In the genomic region with DNA sequence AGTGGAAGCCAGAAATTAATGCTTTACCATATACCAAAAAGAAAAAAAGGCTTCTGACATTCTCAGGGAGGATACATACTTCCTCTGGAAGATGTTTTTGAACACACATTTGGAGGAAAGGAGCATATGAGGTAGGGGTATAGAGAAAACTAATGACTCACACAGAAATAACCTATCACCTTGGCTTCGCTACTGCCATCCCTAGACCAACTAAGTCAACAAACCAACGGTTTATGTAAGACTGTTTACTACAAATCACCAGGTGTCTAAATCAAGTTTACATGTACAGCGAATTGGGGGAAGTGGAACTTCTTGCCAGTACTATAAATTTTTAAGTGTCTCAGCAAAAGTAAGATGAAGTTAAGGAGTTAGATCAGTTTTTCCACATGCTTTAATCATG, we compare ENCODE assay signal across 21 cellular contexts.
DNase-seq lines count a peak whose midpoint lies in the region; ATAC-seq and TF ChIP-seq lines count a peak whose summit lies in the region.
"Had no signal": no experiment of that assay in that cellular context is flagged by ENCODE, and none has a peak within 500 bp of the region (broad histone marks: within the 10 kb centered on the region; RNA-seq: fewer than 3 reads in every experiment).

No MANE protein-coding gene starts in this region.

- H3K36me3 ChIP-seq in GM23338 (ENCODE audit: insufficient read depth) (peaks cover 49% of the 10 kb centered on the region), gastrocnemius medialis (peaks cover 9 to 90% of the 10 kb centered on the region in 2 donors)

- no peaks in the 10 kb centered on the region for H3K27me3 ChIP-seq in GM23338 (ENCODE audit: insufficient read depth)
- no peaks in the 10 kb centered on the region for H3K27me3 ChIP-seq in gastrocnemius medialis
- H3K27me3 ChIP-seq: BLaER1 treated with 17β-estradiol and CSF1 and Interleukin-3, amounts not matched to agents 10 nM and 100 nM had no signal

- H3K27ac ChIP-seq in GM23338 (ENCODE audit: low read depth) (no peak overlapping the region), gastrocnemius medialis (peak overlapping the region in 3 of 4 donors; percentile 1 to 45 (median 39))
- H3K27ac ChIP-seq: BLaER1 treated with 17β-estradiol and CSF1 and Interleukin-3, amounts not matched to agents 10 nM and 100 nM; HL-60 had no signal

- no peaks in the 10 kb centered on the region for H3K9me2 ChIP-seq in GM23338 (ENCODE audit: insufficient read depth)

- POLR2A ChIA-PET in activated CD4-positive, alpha-beta T cell treated with anti-CD3 and anti-CD28 coated beads, Interleukin-2, amount 10 ng/mL, durations not matched to agents 7 days and 5 days (lab: Charles Lee), result no interaction called here

- no peaks in the 10 kb centered on the region for H3K9me3 ChIP-seq in gastrocnemius medialis
- H3K9me3 ChIP-seq: BLaER1 treated with 17β-estradiol and CSF1 and Interleukin-3, amounts not matched to agents 10 nM and 100 nM had no signal

- ATAC-seq in GM23338 (no peak), gastrocnemius medialis (no peak), GM19452 (IDR thresholded peaks at IDR 0.05; ENCODE audit: unreplicated experiment) (no peak)
- ATAC-seq: GM12878 had no signal

- no peak overlapping the region for H3K4me3 Mint-ChIP-seq in activated CD4-positive, alpha-beta T cell treated with anti-CD3 and anti-CD28 coated beads, Interleukin-2, amount 10 ng/mL, durations not matched to agents 24 days and 14 days
- no peak overlapping the region for H3K4me3 Mint-ChIP-seq in activated CD4-positive, alpha-beta T cell treated with anti-CD3 and anti-CD28 coated beads, Interleukin-2, amount 10 ng/mL, durations not matched to agents 7 days and 5 days
- H3K4me3 Mint-ChIP-seq in GM23338 (no peak overlapping the region), chondrocyte (ENCODE audit: unreplicated experiment) (no peak overlapping the region)

- H3K79me2 ChIP-seq in GM23338 (replicated peaks; ENCODE audit: insufficient read depth), result no peaks in the 10 kb centered on the region

- intact Hi-C loops in activated CD4-positive, alpha-beta T cell treated with anti-CD3 and anti-CD28 coated beads, Interleukin-2, amount 10 ng/mL, durations not matched to agents 24 days and 14 days (cut with micrococcal nuclease), result loop anchor here (10.0 kb wide), 1 partner anchor 149 kb away; a partner anchor contains a TSS
- intact Hi-C loops in gastrocnemius medialis (cut with DNase I; ENCODE audit: low total_unique reads), result no loop called here

- in situ Hi-C loops in gastrocnemius medialis (cut with MboI; ENCODE audit: low sequenced_read_pairs in 4 of 4), result no loop called here

- H3K36me3 Mint-ChIP-seq in activated CD4-positive, alpha-beta T cell treated with anti-CD3 and anti-CD28 coated beads, Interleukin-2, amount 10 ng/mL, durations not matched to agents 24 days and 14 days (ENCODE audit: low read depth), result peaks cover 51% of the 10 kb centered on the region
- H3K36me3 Mint-ChIP-seq in activated CD4-positive, alpha-beta T cell treated with anti-CD3 and anti-CD28 coated beads, Interleukin-2, amount 10 ng/mL, durations not matched to agents 7 days and 5 days (ENCODE audit: low read depth), result peaks cover 49% of the 10 kb centered on the region
- H3K36me3 Mint-ChIP-seq in GM23338 (ENCODE audit: low read depth), result peaks cover 55% of the 10 kb centered on the region
- H3K36me3 Mint-ChIP-seq in chondrocyte (ENCODE audit: low read depth), result peaks cover 32% of the 10 kb centered on the region

- H3K4me3 ChIP-seq in GM23338 (no peak overlapping the region), choroid plexus epithelial cell (ENCODE audit: low read depth, low read length) (no peak overlapping the region), gastrocnemius medialis (no peak overlapping the region)
- H3K4me3 ChIP-seq: BLaER1 treated with 17β-estradiol and CSF1 and Interleukin-3, amounts not matched to agents 10 nM and 100 nM; GM12878 had no signal

- no peaks in the 10 kb centered on the region for H3K27me3 Mint-ChIP-seq in activated CD4-positive, alpha-beta T cell treated with anti-CD3 and anti-CD28 coated beads, Interleukin-2, amount 10 ng/mL, durations not matched to agents 24 days and 14 days
- no peaks in the 10 kb centered on the region for H3K27me3 Mint-ChIP-seq in activated CD4-positive, alpha-beta T cell treated with anti-CD3 and anti-CD28 coated beads, Interleukin-2, amount 10 ng/mL, durations not matched to agents 7 days and 5 days
- H3K27me3 Mint-ChIP-seq in GM23338 (ENCODE audit: insufficient read depth, low read depth, poor library complexity) (no peaks in the 10 kb centered on the region), chondrocyte (ENCODE audit: low read depth) (no peaks in the 10 kb centered on the region)

- TF ChIP-seq CTCF in GM23338 (conservative IDR thresholded peaks at IDR 0.05; ENCODE audit: low read depth in 2 of 2) (no peak), choroid plexus epithelial cell (conservative IDR thresholded peaks at IDR 0.05; ENCODE audit: low read depth, low read length) (no peak), gastrocnemius medialis (IDR thresholded peaks at IDR 0.05 in 4 of 5, conservative IDR thresholded peaks at IDR 0.05 in 1 of 5) (no peak), chondrocyte (IDR thresholded peaks at IDR 0.05) (no peak)

- TF ChIP-seq POLR2A in gastrocnemius medialis (IDR thresholded peaks at IDR 0.05), result no peak

- CTCF ChIA-PET in activated CD4-positive, alpha-beta T cell treated with anti-CD3 and anti-CD28 coated beads, Interleukin-2, amount 10 ng/mL, durations not matched to agents 7 days and 5 days (lab: Charles Lee), result no interaction called here

- no peak for DNase-seq in activated CD4-positive, alpha-beta T cell treated with anti-CD3 and anti-CD28 coated beads, Interleukin-2, amount 10 ng/mL, durations not matched to agents 24 days and 14 days
- no peak for DNase-seq in activated CD4-positive, alpha-beta T cell treated with anti-CD3 and anti-CD28 coated beads, Interleukin-2, amount 10 ng/mL, durations not matched to agents 7 days and 5 days
- no peak for DNase-seq in GM23338 (ENCODE audit: low spot score)
- DNase-seq in choroid plexus epithelial cell (ENCODE audit: low read depth), result peak; percentile 32
- no peak for DNase-seq in gastrocnemius medialis
- no peak for DNase-seq in chondrocyte (ENCODE audit: low spot score)
- no peak for DNase-seq in ureter (ENCODE audit: low spot score)
- DNase-seq: 8988T; GDM1; HCEC 1CT; MV-4-11; NCI-H1417 treated with DMSO at 0.1 percent for 48 hours; NCI-H1930; NCI-H446 treated with DMSO at 0.1 percent for 48 hours; NK-92 treated with Interleukin-12 subunit alpha and Interleukin-12 subunit beta, amount 100 ng/mL, for 24 hours; OCI-M1; RPMI8226 had no signal

- H3K27ac Mint-ChIP-seq in activated CD4-positive, alpha-beta T cell treated with anti-CD3 and anti-CD28 coated beads, Interleukin-2, amount 10 ng/mL, durations not matched to agents 24 days and 14 days, result peak overlapping the region; percentile 29
- no peak overlapping the region for H3K27ac Mint-ChIP-seq in activated CD4-positive, alpha-beta T cell treated with anti-CD3 and anti-CD28 coated beads, Interleukin-2, amount 10 ng/mL, durations not matched to agents 7 days and 5 days
- H3K27ac Mint-ChIP-seq in GM23338 (0 out of 2 replicates have a peak overlapping the region, but pooled peaks have one; percentile 33), chondrocyte (ENCODE audit: unreplicated experiment) (no peak overlapping the region)

- no peak overlapping the region for H2AFZ ChIP-seq in GM23338

- 0 out of 2 replicates have a peak, but pooled peaks cover 6% of the 10 kb centered on the region for H3F3A ChIP-seq in GM23338 (replicated peaks; ENCODE audit: low read depth)

- no peaks in the 10 kb centered on the region for H3K9me3 Mint-ChIP-seq in activated CD4-positive, alpha-beta T cell treated with anti-CD3 and anti-CD28 coated beads, Interleukin-2, amount 10 ng/mL, durations not matched to agents 24 days and 14 days
- H3K9me3 Mint-ChIP-seq in activated CD4-positive, alpha-beta T cell treated with anti-CD3 and anti-CD28 coated beads, Interleukin-2, amount 10 ng/mL, durations not matched to agents 7 days and 5 days, result no peaks in the 10 kb centered on the region
- H3K9me3 Mint-ChIP-seq in GM23338, result no peaks in the 10 kb centered on the region
- no peaks in the 10 kb centered on the region for H3K9me3 Mint-ChIP-seq in chondrocyte (ENCODE audit: low read depth)

- H4K20me1 ChIP-seq in GM23338 (replicated peaks; ENCODE audit: insufficient read depth), result 0 out of 2 replicates have a peak, but pooled peaks cover 2% of the 10 kb centered on the region

- H3K4me1 Mint-ChIP-seq in activated CD4-positive, alpha-beta T cell treated with anti-CD3 and anti-CD28 coated beads, Interleukin-2, amount 10 ng/mL, durations not matched to agents 24 days and 14 days, result peaks cover 2% of the 10 kb centered on the region
- H3K4me1 Mint-ChIP-seq in activated CD4-positive, alpha-beta T cell treated with anti-CD3 and anti-CD28 coated beads, Interleukin-2, amount 10 ng/mL, durations not matched to agents 7 days and 5 days, result no peaks in the 10 kb centered on the region
- H3K4me1 Mint-ChIP-seq in GM23338, result no peaks in the 10 kb centered on the region; the same call in 2 of the 3 replicates
- H3K4me1 Mint-ChIP-seq in chondrocyte (ENCODE audit: low read depth), result peaks cover 7% of the 10 kb centered on the region

- H3K4me2 ChIP-seq in GM23338, result no peak overlapping the region
- H3K4me2 ChIP-seq: BLaER1 treated with 17β-estradiol and CSF1 and Interleukin-3, amounts not matched to agents 10 nM and 100 nM had no signal

- H3K4me1 ChIP-seq in GM23338 (ENCODE audit: insufficient read depth), result no peaks in the 10 kb centered on the region
- H3K4me1 ChIP-seq in gastrocnemius medialis, result no peaks in the 10 kb centered on the region
- H3K4me1 ChIP-seq: BLaER1 treated with 17β-estradiol and CSF1 and Interleukin-3, amounts not matched to agents 10 nM and 100 nM had no signal

Comparison
In these comparisons a context has a peak if more than half of its experiments do, and no peak if none do; other contexts are left out.
1. H3K27ac Mint-ChIP-seq: peak in activated CD4-positive, alpha-beta T cell treated with anti-CD3 and anti-CD28 coated beads, Interleukin-2, amount 10 ng/mL, durations not matched to agents 24 days and 14 days (single experiment) and GM23338 (single experiment); none in activated CD4-positive, alpha-beta T cell treated with anti-CD3 and anti-CD28 coated beads, Interleukin-2, amount 10 ng/mL, durations not matched to agents 7 days and 5 days (single experiment) and chondrocyte (single experiment).